24 cellular contexts compared by ENCODE assay signal in genomic region chr13:82898625-82899024, GRCh38.
DNase-seq lines count a peak whose midpoint lies in the region; FAIRE-seq and TF ChIP-seq lines count a peak whose summit lies in the region.
"Had no signal": no experiment of that assay in that cellular context is flagged by ENCODE, and none has a peak within 500 bp of the region (broad histone marks: within the 10 kb centered on the region; RNA-seq: fewer than 3 reads in every experiment).

No MANE protein-coding gene starts in this region.

- H3K4me3 ChIP-seq in iPS-20b (ENCODE audit: low read length) = 0 out of 2 replicates have a peak overlapping the region, but pooled peaks have one; percentile 29
- no peak overlapping the region for H3K4me3 ChIP-seq in colonic mucosa
- H3K4me3 ChIP-seq: BLaER1, MG63, SJSA1 had no signal

- POLR2A ChIA-PET in HEK293T (lab: Yijun Ruan, JAX) = no interaction called here

- H3K27ac ChIP-seq in iPS-20b (ENCODE audit: low read length) (no peak overlapping the region), colonic mucosa (no peak overlapping the region)
- H3K27ac ChIP-seq: BLaER1, HL-60, SJSA1 had no signal

- intact Hi-C loops in colonic mucosa (cut with DNase I) = no loop called here

- no peak overlapping the region for H3K9ac ChIP-seq in iPS-20b (ENCODE audit: low read depth, low read length)
- H3K9ac ChIP-seq in colonic mucosa (ENCODE audit: low read depth in 2 of 2, low read length in 2 of 2) = no peak overlapping the region
- H3K9ac ChIP-seq: BLaER1 had no signal

- H3K36me3 ChIP-seq in iPS-20b (ENCODE audit: insufficient read depth, low read depth, low read length) (no peaks in the 10 kb centered on the region), colonic mucosa (no peaks in the 10 kb centered on the region)
- H3K36me3 ChIP-seq: BLaER1, MG63, SJSA1 had no signal

- H3K9me3 ChIP-seq in iPS-20b (ENCODE audit: insufficient read depth, low read depth, low read length) (peaks cover 11% of the 10 kb centered on the region; the same call in 1 of the 2 replicates), colonic mucosa (no peaks in the 10 kb centered on the region)
- H3K9me3 ChIP-seq: MG63 had no signal

- H3K4me1 ChIP-seq in iPS-20b (ENCODE audit: insufficient read depth, low read length) (peaks cover 2% of the 10 kb centered on the region; the same call in 1 of the 2 replicates), colonic mucosa (no peaks in the 10 kb centered on the region)
- H3K4me1 ChIP-seq: BLaER1, SJSA1 had no signal

- H3K27me3 ChIP-seq in iPS-20b (ENCODE audit: insufficient read depth, low read length) (0 out of 2 replicates have a peak, but pooled peaks cover 4% of the 10 kb centered on the region), colonic mucosa (no peaks in the 10 kb centered on the region)
- H3K27me3 ChIP-seq: BLaER1, MG63, SJSA1 had no signal

- DNase-seq in COLO668 (lab: John Stamatoyannopoulos, UW; ENCODE audit: unreplicated experiment) (peak; percentile 25), DMS53 treated with DMSO at 0.1 percent for 48 hours (lab: John Stamatoyannopoulos, UW; ENCODE audit: unreplicated experiment) (peak; percentile 17), RCC 7860 (ENCODE audit: low spot score) (peak; percentile 4), HEK293T (ENCODE audit: extremely low spot score) (no peak), Kasumi-1 (lab: John Stamatoyannopoulos, UW) (no peak), colonic mucosa (no peak)
- DNase-seq: CD4-positive, alpha-beta T cell; EL; GF-D8; H9; IMR-90; Karpas-422; MG63; NCI-H1105; NCI-H146; NCI-H2029; NCI-H226; NCI-H510A treated with DMSO at 0.1 percent for 48 hours; NCI-H748 treated with DMSO at 0.1 percent for 48 hours; T-helper 1 cell had no signal

- CTCF ChIA-PET in HEK293T (lab: Yijun Ruan, JAX) = no interaction called here

- FAIRE-seq in RCC 7860 (lab: Jason Lieb, UNC) = no peak

- TF ChIP-seq CTCF in colonic mucosa (IDR thresholded peaks at IDR 0.05) = no peak

TF ChIP-seq in HEK293T, 16 proteins besides CTCF, POLR2A, EP300 and RAD21:
- TF ChIP-seq FOXM1 (IDR thresholded peaks at IDR 0.05; ENCODE audit: borderline replicate concordance) (no peak), SP1 (IDR thresholded peaks at IDR 0.05) (no peak), L3MBTL2 (conservative IDR thresholded peaks at IDR 0.05) (no peak), FOXA1 (IDR thresholded peaks at IDR 0.05) (no peak), TARDBP (IDR thresholded peaks at IDR 0.05) (no peak), BHLHE40 (IDR thresholded peaks at IDR 0.05; ENCODE audit: borderline replicate concordance) (no peak), ELF4 (IDR thresholded peaks at IDR 0.05) (no peak), LEF1 (IDR thresholded peaks at IDR 0.05; ENCODE audit: borderline replicate concordance) (no peak), NFRKB (IDR thresholded peaks at IDR 0.05) (no peak), ARNT (IDR thresholded peaks at IDR 0.05) (no peak)

Comparison
In these comparisons a context has a peak if more than half of its experiments do, and no peak if none do; other contexts are left out.
1. DNase-seq: peak in COLO668 (single experiment), DMS53 treated with DMSO at 0.1 percent for 48 hours (single experiment) and RCC 7860 (single experiment); none in HEK293T (single experiment), Kasumi-1 (0 of 2) and colonic mucosa (single experiment).